ENCODE assay signal across 8 cellular contexts in genomic region chr1:54488831-54489626, GRCh38. TPM values are rescaled to one million over a fixed set of nuclear protein-coding genes. Genes with fewer than 3 reads are reported as not detected.
DNase-seq lines count a peak whose midpoint lies in the region; ATAC-seq, FAIRE-seq and TF ChIP-seq lines count a peak whose summit lies in the region.

No MANE protein-coding gene starts in this region.

- peak; percentile 70 for FAIRE-seq in endothelial cell of umbilical vein (lab: Jason Lieb, UNC)

- intact Hi-C loops in endothelial cell of umbilical vein (cut with micrococcal nuclease): loop anchor here (1.0 to 5.0 kb wide), 14 partner anchors 25 to 628 kb away; partner anchors contain the start of genes CYB5RL, IFT25, MRPL37 and TCEANC2

- no peaks in the 10 kb centered on the region for H3K79me2 ChIP-seq in endothelial cell of umbilical vein (ENCODE audit: control insufficient read depth, insufficient read depth, low read length)

- no peaks in the 10 kb centered on the region for H3K27me3 Mint-ChIP-seq in mesothelial cell of epicardium (ENCODE audit: low read depth)

- peak overlapping the region; percentile 88 for H3K4me3 Mint-ChIP-seq in mesothelial cell of epicardium

- H3K27me3 ChIP-seq in AG04450 (ENCODE audit: control insufficient read depth, insufficient read depth, low read length) (no peaks in the 10 kb centered on the region), endothelial cell of umbilical vein (ENCODE audit: control insufficient read depth in 2 of 2, insufficient read depth in 2 of 2, low read length in 2 of 2) (no peaks in the 10 kb centered on the region)

- CTCF ChIA-PET in AG04450 (lab: Charles Lee): interaction anchor here (0.5 to 3.2 kb wide), 77 partner anchors 8 to 1299 kb away, joined by 3 to 38 read pairs (median 4); partner anchors contain the start of genes ACOT11, CDCP2 and SSBP3
- CTCF ChIA-PET in endothelial cell of umbilical vein (lab: Charles Lee): interaction anchor here (0.6 to 7.2 kb wide), 62 partner anchors 9 to 628 kb away, joined by 3 to 122 read pairs (median 4); partner anchors contain the start of genes CYB5RL, MRPL37, SSBP3 and TCEANC2

- H3K9me3 ChIP-seq in AG04450 (ENCODE audit: control insufficient read depth, insufficient read depth, low read length): no peaks in the 10 kb centered on the region
- no peaks in the 10 kb centered on the region for H3K9me3 ChIP-seq in endothelial cell of umbilical vein (replicated peaks; ENCODE audit: control insufficient read depth, insufficient read depth, low read length)

- TF ChIP-seq POLR2A in endothelial cell of umbilical vein (IDR thresholded peaks at IDR 0.05; ENCODE audit: low read depth, low read length): no peak

- peak; percentile 85 for TF ChIP-seq CTCF in AG04450 (IDR thresholded peaks at IDR 0.05; ENCODE audit: low read depth, low read length)
- TF ChIP-seq CTCF in endothelial cell of umbilical vein (IDR thresholded peaks at IDR 0.05; ENCODE audit: extremely low read depth in 1 of 2, insufficient read depth in 1 of 2, low read depth in 1 of 2, low read length in 2 of 2): peak; percentile 88 to 91
- TF ChIP-seq CTCF in mesothelial cell of epicardium (IDR thresholded peaks at IDR 0.05; ENCODE audit: unreplicated experiment): peak; percentile 100

- DNase-seq in AG04450 (ENCODE audit: low read depth, low spot score): peak; percentile 10
- DNase-seq in NCI-H774 (lab: John Stamatoyannopoulos, UW): peak; percentile 82
- DNase-seq in activated T-cell treated with anti-CD3 and anti-CD28 coated beads for 1 hour (ENCODE audit: low read depth): peak; percentile 68
- peak; percentile 80 for DNase-seq in endothelial cell of umbilical vein (ENCODE audit: low read depth, low spot score)
- DNase-seq in mesothelial cell of epicardium (ENCODE audit: low spot score in 2 of 2, unreplicated experiment in 2 of 2): peak; percentile 88 to 95
- DNase-seq in stimulated activated CD8-positive, alpha-beta memory T cell treated with anti-CD3 and anti-CD28 coated beads, Interleukin-15, amount 100 ng/mL, for 1 hour (ENCODE audit: low read depth): peak; percentile 32

- H3K9ac ChIP-seq in endothelial cell of umbilical vein (replicated peaks; ENCODE audit: extremely low read depth, insufficient read depth, low read length): peak overlapping the region; percentile 89

- H3K36me3 ChIP-seq in endothelial cell of umbilical vein (ENCODE audit: control insufficient read depth in 2 of 2, extremely low read depth in 1 of 2, insufficient read depth in 2 of 2, low read length in 2 of 2): no peaks in the 10 kb centered on the region

- no peaks in the 10 kb centered on the region for H3K9me3 Mint-ChIP-seq in mesothelial cell of epicardium

- ATAC-seq in GM18519 (IDR thresholded peaks at IDR 0.05; ENCODE audit: low FRiP score, unreplicated experiment) (peak; percentile 40), HG03521 (IDR thresholded peaks at IDR 0.05; ENCODE audit: unreplicated experiment) (peak; percentile 57)

- POLR2A ChIA-PET in AG04450 (lab: Yijun Ruan, JAX) (interaction anchor here (0.6 to 1.3 kb wide), 11 partner anchors 82 to 678 kb away, joined by 3 to 10 read pairs (median 4); partner anchors contain the start of gene SSBP3), endothelial cell of umbilical vein (lab: Charles Lee) (interaction anchor here (0.6 to 1.6 kb wide), 4 partner anchors 82 to 316 kb away, joined by 3 to 4 read pairs (median 3); no protein-coding TSS in a partner anchor)

- H3K27ac ChIP-seq in AG04450 (ENCODE audit: low read depth, low read length) (peak overlapping the region; percentile 70), endothelial cell of umbilical vein (ENCODE audit: insufficient read depth, low read depth, low read length) (peak overlapping the region; percentile 87)

- peak overlapping the region; percentile 94 for H2AFZ ChIP-seq in endothelial cell of umbilical vein (ENCODE audit: low read depth, low read length)

- H3K27ac Mint-ChIP-seq in mesothelial cell of epicardium: peak overlapping the region; percentile 96

- peaks cover 17% of the 10 kb centered on the region for H3K4me1 ChIP-seq in endothelial cell of umbilical vein (ENCODE audit: control insufficient read depth, extremely low read depth, insufficient read depth, low read length)

- H3K9me1 ChIP-seq in endothelial cell of umbilical vein (replicated peaks; ENCODE audit: control insufficient read depth, extremely low read depth, insufficient read depth, low read length): no peaks in the 10 kb centered on the region

- dilution Hi-C loops in endothelial cell of umbilical vein (cut with MboI; ENCODE audit: extremely low pct_ligation_motif_present, low sequenced_read_pairs): no loop called here

- H4K20me1 ChIP-seq in endothelial cell of umbilical vein (replicated peaks; ENCODE audit: control insufficient read depth, extremely low read depth, insufficient read depth, low read length): no peaks in the 10 kb centered on the region

- H3K36me3 Mint-ChIP-seq in mesothelial cell of epicardium: no peaks in the 10 kb centered on the region

- peaks cover 49% of the 10 kb centered on the region for H3K4me1 Mint-ChIP-seq in mesothelial cell of epicardium

- H3K4me3 ChIP-seq in AG04450 (ENCODE audit: low read depth, low read length) (peak overlapping the region; percentile 56), endothelial cell of umbilical vein (replicated peaks in 1 of 3; ENCODE audit: insufficient read depth in 1 of 3, low read depth in 1 of 3, low read length in 3 of 3) (peak overlapping the region; percentile 41 to 85 (median 66))

- BruUV-seq in endothelial cell of umbilical vein (replicated peaks; lab: Mats Ljungman, UMichigan): no TSS peak

- peak overlapping the region; percentile 97 for H3K4me2 ChIP-seq in endothelial cell of umbilical vein (ENCODE audit: insufficient read depth, low read length)

TF ChIP-seq in endothelial cell of umbilical vein, 7 proteins besides CTCF, POLR2A, EP300 and RAD21:
- TF ChIP-seq POLR2AphosphoS5 (IDR thresholded peaks at IDR 0.05; ENCODE audit: insufficient read depth, low read depth, low read length): peak; percentile 34
- TF ChIP-seq GATA2 (IDR thresholded peaks at IDR 0.05; ENCODE audit: insufficient read depth, insufficient read length, low read depth, low read length): no peak
TF ChIP-seq in endothelial cell of umbilical vein: peak in this region for 1.

RNA-seq across cellular contexts. Expression of gene ACOT11, which starts 59.0 kb away (rescaled TPM):
- polyA plus RNA-seq in AG04450 (2011; rRNA removed): 0.68 and 1.2 TPM in 2 replicates
- polyA minus RNA-seq in AG04450 (2011; rRNA and poly(A)+ RNA removed): 1.00 and 1.6 TPM in 2 replicates
- 5.4 and 5.7 TPM in 2 replicates for total RNA-seq in endothelial cell of umbilical vein
- 4.5 and 5.5 TPM in 2 replicates for polyA plus RNA-seq in endothelial cell of umbilical vein
- 3.3 and 3.5 TPM in 2 replicates for polyA plus RNA-seq in endothelial cell of umbilical vein (2011; cell fraction: cytosol; rRNA removed)
- 7.3 and 7.8 TPM in 2 replicates for polyA plus RNA-seq in endothelial cell of umbilical vein (2011; cell fraction: nucleus; rRNA removed)
- 2.0 and 3.1 TPM in 2 replicates for polyA plus RNA-seq in endothelial cell of umbilical vein (2012)
- 6.0 and 6.7 TPM in 2 replicates for polyA minus RNA-seq in endothelial cell of umbilical vein
- 3.2 TPM for polyA minus RNA-seq in endothelial cell of umbilical vein (2011; cell fraction: cytosol; rRNA and poly(A)+ RNA removed)
- 5.7 and 6.1 TPM in 2 replicates for polyA minus RNA-seq in endothelial cell of umbilical vein (2011; cell fraction: nucleus; rRNA and poly(A)+ RNA removed)
- 8.3 to 10.3 TPM (median 8.9 TPM) in 3 replicates for total RNA-seq in mesothelial cell of epicardium

Comparison
In these comparisons a context has a peak if more than half of its experiments do, and no peak if none do; other contexts are left out.
1. Peak in every context shown above with its lines: DNase-seq, ATAC-seq, H3K4me3 ChIP-seq and H3K27ac ChIP-seq.
2. DNase-seq: peak in every context shown above with its lines; median percentile 92 in mesothelial cell of epicardium; 82 in NCI-H774; 80 in endothelial cell of umbilical vein; 68 in activated T-cell treated with anti-CD3 and anti-CD28 coated beads for 1 hour; 32 in stimulated activated CD8-positive, alpha-beta memory T cell treated with anti-CD3 and anti-CD28 coated beads, Interleukin-15, amount 100 ng/mL, for 1 hour; 10 in AG04450.